In genomic region chr2:131515235-131515634, GRCh38 we compare ENCODE assay signal across 13 cellular contexts. TPM values are rescaled to one million over a fixed set of nuclear protein-coding genes. Genes with fewer than 3 reads are reported as not detected.
"Had no signal": no experiment of that assay in that cellular context is flagged by ENCODE, and none has a peak within 500 bp of the region (broad histone marks: within the 10 kb centered on the region; RNA-seq: fewer than 3 reads in every experiment).

No MANE protein-coding gene starts in this region.

RNA-seq across cellular contexts. Expression of gene TUBA3D, which starts 39.3 kb away (rescaled TPM):
- total RNA-seq: activated naive CD4-positive, alpha-beta T cell treated with anti-CD3 and anti-CD28 coated beads, Interleukin-2, amount 50 U/mL, for 72 hours; activated T-cell treated with anti-CD3 and anti-CD28 coated beads, Interleukin-2, amount 50 U/mL, for 72 hours; breast epithelium; dermis blood vessel endothelial cell; esophagus muscularis mucosa; foreskin keratinocyte; kidney epithelial cell; osteocyte; progenitor cell of endocrine pancreas; renal cortical epithelial cell; sciatic nerve; transverse colon; urinary bladder had no signal
- polyA plus RNA-seq: foreskin keratinocyte, urinary bladder had no signal
